ENCODE assay signal across 11 cellular contexts in the genomic region with DNA sequence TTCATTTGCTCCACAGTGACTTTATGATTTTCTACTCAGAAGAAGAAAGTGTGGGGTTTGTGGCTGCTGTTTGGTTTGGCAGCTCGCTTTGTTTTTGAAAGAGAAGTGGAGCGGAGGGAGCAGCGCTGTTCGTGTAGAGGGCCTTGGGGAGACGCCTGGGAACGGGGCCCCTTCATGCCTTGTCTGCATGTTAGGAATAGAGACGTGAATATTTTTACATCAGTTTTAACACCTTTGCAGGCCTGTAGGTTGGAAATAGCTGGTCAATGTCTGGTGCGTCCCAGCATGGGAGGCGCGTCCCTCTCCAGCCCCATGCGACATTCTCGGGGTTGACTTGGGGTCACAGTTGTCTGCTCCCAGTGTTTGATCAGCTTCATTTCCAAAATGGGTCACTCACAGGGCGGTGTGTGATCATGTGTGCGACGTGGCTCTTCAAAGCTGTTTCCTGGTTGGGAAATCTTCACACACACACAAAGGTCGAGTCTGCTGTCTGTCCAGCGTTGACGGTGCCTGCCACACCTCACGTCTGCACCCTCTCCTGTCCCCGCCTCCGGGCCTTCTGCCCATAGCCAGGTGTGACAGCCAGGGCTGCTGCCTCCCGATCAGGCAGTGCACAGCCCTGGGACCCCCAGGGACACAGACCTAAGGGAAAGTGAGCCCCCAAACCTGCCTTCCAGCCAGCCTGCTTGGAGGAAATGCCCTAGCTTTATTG.
DNase-seq lines count a peak whose midpoint lies in the region; ATAC-seq and TF ChIP-seq lines count a peak whose summit lies in the region.
"Had no signal": no experiment of that assay in that cellular context is flagged by ENCODE, and none has a peak within 500 bp of the region (broad histone marks: within the 10 kb centered on the region; RNA-seq: fewer than 3 reads in every experiment).

No MANE protein-coding gene starts in this region.

- no peak overlapping the region for H2BK5ac ChIP-seq in mesenchymal stem cell (ENCODE audit: low read depth, low read length, poor library complexity, severe bottlenecking)

- H3K4me1 ChIP-seq in endodermal cell (ENCODE audit: control insufficient read depth, insufficient read depth, low read length) (peaks cover 7% of the 10 kb centered on the region), mesenchymal stem cell (ENCODE audit: control insufficient read depth, insufficient read depth, low read depth, low read length) (no peaks in the 10 kb centered on the region), upper lobe of right lung (peaks cover 20% of the 10 kb centered on the region), neural progenitor cell (no peaks in the 10 kb centered on the region)
- H3K4me1 ChIP-seq in CD8-positive, alpha-beta T cell (ENCODE audit: insufficient read depth, low read length) = no peaks in the 10 kb centered on the region

- H3K9me3 ChIP-seq in endodermal cell (ENCODE audit: control insufficient read depth, low read length) (no peaks in the 10 kb centered on the region), mesenchymal stem cell (ENCODE audit: control insufficient read depth, low read length) (no peaks in the 10 kb centered on the region), upper lobe of right lung (no peaks in the 10 kb centered on the region), neural progenitor cell (ENCODE audit: low read depth) (no peaks in the 10 kb centered on the region)
- H3K9me3 ChIP-seq in CD8-positive, alpha-beta T cell (ENCODE audit: low read length) = no peaks in the 10 kb centered on the region
- H3K9me3 ChIP-seq: esophagus muscularis mucosa had no signal

- H2BK120ac ChIP-seq in mesenchymal stem cell (ENCODE audit: low read depth, low read length) = no peak overlapping the region

- no peak overlapping the region for H3K9ac ChIP-seq in endodermal cell (ENCODE audit: extremely low read depth, low read length, poor library complexity, severe bottlenecking)
- no peak overlapping the region for H3K9ac ChIP-seq in mesenchymal stem cell (ENCODE audit: low read length)
- no peak overlapping the region for H3K9ac ChIP-seq in neural progenitor cell

- H3F3A ChIP-seq in neural progenitor cell (ENCODE audit: low read depth) = no peaks in the 10 kb centered on the region

- intact Hi-C loops in upper lobe of right lung (cut with DNase I) = no loop called here
- intact Hi-C loops in CD8-positive, alpha-beta T cell (cut with DNase I, micrococcal nuclease) = no loop called here

- DNase-seq in activated naive CD8-positive, alpha-beta T cell treated with anti-CD3 and anti-CD28 coated beads, Interleukin-2, amount 10 ng/mL, durations not matched to agents 7 days and 5 days = no peak
- no peak for DNase-seq in activated naive CD8-positive, alpha-beta T cell treated with anti-CD3 and anti-CD28 coated beads for 36 hours
- DNase-seq in endodermal cell (no peak), mesenchymal stem cell (no peak), upper lobe of right lung (peak; percentile 87), neural progenitor cell (ENCODE audit: low spot score) (no peak), AG08396 (ENCODE audit: low spot score) (no peak)
- no peak for DNase-seq in CD8-positive, alpha-beta T cell
- DNase-seq: KBM-7; stimulated activated CD4-positive, alpha-beta T cell treated with anti-CD3 and anti-CD28 coated beads, Interleukin-4, amount 100 ng/mL, for 4 hours had no signal

- no peak overlapping the region for H3K4me2 ChIP-seq in mesenchymal stem cell (ENCODE audit: low read length, poor library complexity, severe bottlenecking)
- H3K4me2 ChIP-seq in neural progenitor cell = no peak overlapping the region

- no peaks in the 10 kb centered on the region for H4K20me1 ChIP-seq in neural progenitor cell (ENCODE audit: low read depth)

- H3K4me3 ChIP-seq in endodermal cell (ENCODE audit: low read length) (no peak overlapping the region), mesenchymal stem cell (ENCODE audit: insufficient read depth in 1 of 2, low read depth in 1 of 2, low read length in 2 of 2) (peak overlapping the region in 1 of 2 experiments; percentile 18), upper lobe of right lung (peak overlapping the region; percentile 6), neural progenitor cell (no peak overlapping the region)
- H3K4me3 ChIP-seq in CD8-positive, alpha-beta T cell (ENCODE audit: low read depth, low read length) = no peak overlapping the region
- H3K4me3 ChIP-seq: esophagus muscularis mucosa had no signal

- no peaks in the 10 kb centered on the region for H3K27me3 ChIP-seq in endodermal cell (ENCODE audit: control insufficient read depth, insufficient read depth, low read length, poor library complexity, severe bottlenecking)
- no peaks in the 10 kb centered on the region for H3K27me3 ChIP-seq in mesenchymal stem cell (ENCODE audit: control insufficient read depth in 1 of 2, insufficient read depth in 1 of 2, low read length in 2 of 2)
- H3K27me3 ChIP-seq in upper lobe of right lung = no peaks in the 10 kb centered on the region
- no peaks in the 10 kb centered on the region for H3K27me3 ChIP-seq in CD8-positive, alpha-beta T cell (ENCODE audit: insufficient read depth, low read length)
- H3K27me3 ChIP-seq in neural progenitor cell = no peaks in the 10 kb centered on the region
- H3K27me3 ChIP-seq: esophagus muscularis mucosa had no signal

- peak overlapping the region in 1 of 2 experiments; percentile 61 for H3K18ac ChIP-seq in mesenchymal stem cell (ENCODE audit: low read depth in 1 of 2, low read length in 2 of 2)

- H3K23ac ChIP-seq in mesenchymal stem cell (ENCODE audit: low read length in 2 of 2) = no peak overlapping the region

- H2AFZ ChIP-seq in mesenchymal stem cell (ENCODE audit: low read depth, low read length) (no peak overlapping the region), neural progenitor cell (replicated peaks) (no peak overlapping the region)

- peaks cover 2% of the 10 kb centered on the region for H3K27me3 Mint-ChIP-seq in activated naive CD8-positive, alpha-beta T cell treated with anti-CD3 and anti-CD28 coated beads, Interleukin-2, amount 10 ng/mL, durations not matched to agents 7 days and 5 days
- H3K27me3 Mint-ChIP-seq in activated naive CD8-positive, alpha-beta T cell treated with anti-CD3 and anti-CD28 coated beads for 36 hours = peaks cover 12% of the 10 kb centered on the region
- H3K27me3 Mint-ChIP-seq in endodermal cell (ENCODE audit: insufficient read depth) (no peaks in the 10 kb centered on the region), neural progenitor cell (ENCODE audit: insufficient read depth, low read depth) (peaks cover 2% of the 10 kb centered on the region)
- H3K27me3 Mint-ChIP-seq in CD8-positive, alpha-beta T cell (ENCODE audit: low read depth) = peaks cover 8% of the 10 kb centered on the region

- CTCF ChIA-PET in CD8-positive, alpha-beta T cell (lab: Charles Lee) = no interaction called here

- peak overlapping the region in 1 of 2 experiments; percentile 62 for H3K4ac ChIP-seq in mesenchymal stem cell (ENCODE audit: low read depth in 1 of 2, low read length in 2 of 2)

- peak overlapping the region; percentile 22 for H3K4me3 Mint-ChIP-seq in activated naive CD8-positive, alpha-beta T cell treated with anti-CD3 and anti-CD28 coated beads, Interleukin-2, amount 10 ng/mL, durations not matched to agents 7 days and 5 days
- H3K4me3 Mint-ChIP-seq in activated naive CD8-positive, alpha-beta T cell treated with anti-CD3 and anti-CD28 coated beads for 36 hours = no peak overlapping the region
- H3K4me3 Mint-ChIP-seq in endodermal cell (no peak overlapping the region), neural progenitor cell (no peak overlapping the region)
- H3K4me3 Mint-ChIP-seq in CD8-positive, alpha-beta T cell = no peak overlapping the region

- no peak for TF ChIP-seq CTCF in endodermal cell (conservative IDR thresholded peaks at IDR 0.05)
- TF ChIP-seq CTCF in upper lobe of right lung (IDR thresholded peaks at IDR 0.05) = no peak
- no peak for TF ChIP-seq CTCF in CD8-positive, alpha-beta T cell (IDR thresholded peaks at IDR 0.05)
- TF ChIP-seq CTCF in neural progenitor cell (IDR thresholded peaks at IDR 0.05) = no peak

- H3K14ac ChIP-seq in mesenchymal stem cell (ENCODE audit: low read length in 2 of 2) = no peak overlapping the region

- H3K36me3 Mint-ChIP-seq in activated naive CD8-positive, alpha-beta T cell treated with anti-CD3 and anti-CD28 coated beads, Interleukin-2, amount 10 ng/mL, durations not matched to agents 7 days and 5 days = no peaks in the 10 kb centered on the region
- no peaks in the 10 kb centered on the region for H3K36me3 Mint-ChIP-seq in activated naive CD8-positive, alpha-beta T cell treated with anti-CD3 and anti-CD28 coated beads for 36 hours
- H3K36me3 Mint-ChIP-seq in endodermal cell (ENCODE audit: low read depth) (no peaks in the 10 kb centered on the region), neural progenitor cell (no peaks in the 10 kb centered on the region)
- no peaks in the 10 kb centered on the region for H3K36me3 Mint-ChIP-seq in CD8-positive, alpha-beta T cell

- no peak for ATAC-seq in activated naive CD8-positive, alpha-beta T cell treated with anti-CD3 and anti-CD28 coated beads, Interleukin-2, amount 10 ng/mL, durations not matched to agents 7 days and 5 days (ENCODE audit: low read depth)
- peak; percentile 89 for ATAC-seq in upper lobe of right lung
- ATAC-seq in CD8-positive, alpha-beta T cell = no peak

- POLR2A ChIA-PET in activated naive CD8-positive, alpha-beta T cell treated with anti-CD3 and anti-CD28 coated beads, Interleukin-2, amount 10 ng/mL, durations not matched to agents 7 days and 5 days (lab: Charles Lee) = no interaction called here
- POLR2A ChIA-PET in CD8-positive, alpha-beta T cell (lab: Charles Lee) = no interaction called here

- no peaks in the 10 kb centered on the region for H3K79me1 ChIP-seq in mesenchymal stem cell (replicated peaks; ENCODE audit: low read length, poor library complexity, severe bottlenecking)

- peaks cover 2% of the 10 kb centered on the region for H3K4me1 Mint-ChIP-seq in activated naive CD8-positive, alpha-beta T cell treated with anti-CD3 and anti-CD28 coated beads, Interleukin-2, amount 10 ng/mL, durations not matched to agents 7 days and 5 days
- no peaks in the 10 kb centered on the region for H3K4me1 Mint-ChIP-seq in activated naive CD8-positive, alpha-beta T cell treated with anti-CD3 and anti-CD28 coated beads for 36 hours
- H3K4me1 Mint-ChIP-seq in endodermal cell = peaks cover 23% of the 10 kb centered on the region
- peaks cover 3% of the 10 kb centered on the region for H3K4me1 Mint-ChIP-seq in CD8-positive, alpha-beta T cell (ENCODE audit: low read depth)
- H3K4me1 Mint-ChIP-seq in neural progenitor cell = peaks cover 33% of the 10 kb centered on the region

- H4K8ac ChIP-seq in mesenchymal stem cell (ENCODE audit: low read length) = peak overlapping the region; percentile 45

- peak overlapping the region; percentile 12 for H2BK15ac ChIP-seq in mesenchymal stem cell (ENCODE audit: low read depth, poor library complexity, severe bottlenecking)

- no peak overlapping the region for H3K27ac Mint-ChIP-seq in activated naive CD8-positive, alpha-beta T cell treated with anti-CD3 and anti-CD28 coated beads, Interleukin-2, amount 10 ng/mL, durations not matched to agents 7 days and 5 days
- H3K27ac Mint-ChIP-seq in activated naive CD8-positive, alpha-beta T cell treated with anti-CD3 and anti-CD28 coated beads for 36 hours = no peak overlapping the region
- peak overlapping the region; percentile 45 for H3K27ac Mint-ChIP-seq in endodermal cell
- H3K27ac Mint-ChIP-seq in CD8-positive, alpha-beta T cell = no peak overlapping the region
- H3K27ac Mint-ChIP-seq in neural progenitor cell = no peak overlapping the region

- H3K27ac ChIP-seq in endodermal cell (ENCODE audit: low read depth, low read length) (no peak overlapping the region), mesenchymal stem cell (ENCODE audit: low read length, poor library complexity, severe bottlenecking) (no peak overlapping the region), upper lobe of right lung (peak overlapping the region; percentile 76), neural progenitor cell (no peak overlapping the region)
- no peak overlapping the region for H3K27ac ChIP-seq in CD8-positive, alpha-beta T cell (ENCODE audit: low read depth, low read length)
- H3K27ac ChIP-seq: esophagus muscularis mucosa had no signal

- no peaks in the 10 kb centered on the region for H3K36me3 ChIP-seq in endodermal cell (ENCODE audit: control insufficient read depth, insufficient read depth, low read length)
- H3K36me3 ChIP-seq in mesenchymal stem cell (ENCODE audit: control insufficient read depth in 1 of 2, insufficient read depth in 2 of 2, low read depth in 1 of 2, low read length in 2 of 2) = no peaks in the 10 kb centered on the region
- no peaks in the 10 kb centered on the region for H3K36me3 ChIP-seq in upper lobe of right lung
- H3K36me3 ChIP-seq in CD8-positive, alpha-beta T cell (ENCODE audit: insufficient read depth, low read length) = no peaks in the 10 kb centered on the region
- no peaks in the 10 kb centered on the region for H3K36me3 ChIP-seq in neural progenitor cell
- H3K36me3 ChIP-seq: esophagus muscularis mucosa had no signal

- no peaks in the 10 kb centered on the region for H3K9me3 Mint-ChIP-seq in activated naive CD8-positive, alpha-beta T cell treated with anti-CD3 and anti-CD28 coated beads, Interleukin-2, amount 10 ng/mL, durations not matched to agents 7 days and 5 days
- H3K9me3 Mint-ChIP-seq in activated naive CD8-positive, alpha-beta T cell treated with anti-CD3 and anti-CD28 coated beads for 36 hours = no peaks in the 10 kb centered on the region
- H3K9me3 Mint-ChIP-seq in endodermal cell = no peaks in the 10 kb centered on the region
- H3K9me3 Mint-ChIP-seq in CD8-positive, alpha-beta T cell = no peaks in the 10 kb centered on the region
- peaks cover 3% of the 10 kb centered on the region for H3K9me3 Mint-ChIP-seq in neural progenitor cell

- no peaks in the 10 kb centered on the region for H3K79me2 ChIP-seq in neural progenitor cell (ENCODE audit: low read depth)

- WGBS in endodermal cell (ENCODE audit: insufficient coverage in 1 of 2, insufficient read length in 1 of 2), 2 experiments = 91 to 95% methylated on average over 10 to 22 of the region's 22 CpGs
- 85% methylated on average over 22 of the region's 22 CpGs for whole genome bisulfite sequencing in mesenchymal stem cell

- no peak overlapping the region for H4K91ac ChIP-seq in mesenchymal stem cell (ENCODE audit: low read length)

- no peak overlapping the region for H2AK5ac ChIP-seq in mesenchymal stem cell (ENCODE audit: low read length, severe bottlenecking)

- H2BK12ac ChIP-seq in mesenchymal stem cell (ENCODE audit: low read length in 2 of 2) = peak overlapping the region in 1 of 2 experiments; percentile 75
